ENCODE assay signal across 1 cellular context in the genomic region with DNA sequence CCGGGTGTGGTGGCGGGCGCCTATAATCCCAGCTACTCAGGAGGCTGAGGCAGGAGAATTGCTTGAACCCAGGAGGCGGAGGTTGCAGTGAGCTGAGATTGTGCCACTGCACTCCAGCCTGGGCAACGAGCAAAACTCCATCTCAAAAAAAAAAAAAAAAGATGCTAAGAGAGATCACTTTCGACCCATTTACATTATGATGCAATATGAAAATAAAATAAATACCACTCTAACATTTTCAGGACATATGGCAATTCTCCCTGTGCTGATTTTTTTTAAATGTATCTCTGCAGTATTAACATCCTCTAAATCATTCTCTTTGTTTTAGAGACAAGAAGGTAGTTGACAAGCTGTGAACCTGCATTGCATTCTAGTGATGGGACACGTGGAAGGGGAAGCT.
TF ChIP-seq lines count a peak whose summit lies in the region.

No MANE protein-coding gene starts in this region.

TF ChIP-seq in IMR-90, 13 proteins besides CTCF, POLR2A, EP300 and RAD21:
- peak; percentile 33; the same call in 1 of the 2 replicates for TF ChIP-seq CEBPB (IDR thresholded peaks at IDR 0.05; ENCODE audit: low read depth, low read length)
